In the genomic region with DNA sequence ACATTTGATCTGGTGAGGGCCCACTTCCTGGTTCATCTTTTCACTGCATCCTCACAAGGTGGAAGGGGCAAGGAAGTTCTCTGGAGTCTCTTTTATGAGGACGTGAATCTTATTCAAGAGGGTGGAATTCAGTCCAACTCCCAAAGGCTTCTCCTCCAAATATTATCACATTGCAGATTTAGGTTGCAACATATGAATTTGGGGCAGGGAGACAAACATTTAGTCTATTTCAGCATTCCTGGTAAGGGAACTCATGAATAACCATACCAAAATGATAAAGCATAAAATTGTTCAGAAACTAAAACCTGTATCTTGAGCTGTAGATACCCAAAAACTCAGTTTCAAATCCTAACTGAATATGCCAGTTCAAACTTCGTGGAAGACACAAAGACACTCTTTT, we compare ENCODE assay signal across 30 cellular contexts.
"Had no signal": no experiment of that assay in that cellular context is flagged by ENCODE, and none has a peak within 500 bp of the region (broad histone marks: within the 10 kb centered on the region; RNA-seq: fewer than 3 reads in every experiment).

No MANE protein-coding gene starts in this region.

- H3K4me3 Mint-ChIP-seq: mesothelial cell of epicardium; naive B cell; natural killer cell; nephron progenitor cell; neural progenitor cell; stimulated activated naive B cell treated with anti-CD40 and anti-IgM and Interleukin-4, amounts not matched to agents 10 μg/mL and 1 μg/mL and 100 μg/mL, for 72 hours had no signal

- H3K4me1 Mint-ChIP-seq: mesothelial cell of epicardium; naive B cell; natural killer cell; neural progenitor cell; stimulated activated naive B cell treated with anti-CD40 and anti-IgM and Interleukin-4, amounts not matched to agents 10 μg/mL and 1 μg/mL and 100 μg/mL, for 72 hours had no signal

- H3K27me3 Mint-ChIP-seq: naive B cell had no signal

- H3K9me3 ChIP-seq: left ventricle myocardium inferior, neutrophil, ovary, stomach, testis, thyroid gland, transverse colon, upper lobe of left lung had no signal

- H3K9me3 Mint-ChIP-seq: nephron progenitor cell had no signal

- H3K27me3 ChIP-seq: hepatocyte, neural progenitor cell, neutrophil, ovary, stomach, testis, thyroid gland, transverse colon, upper lobe of left lung had no signal

- DNase-seq: islet precursor cell; left ventricle myocardium inferior; mesendoderm; naive B cell; natural killer cell; nephron progenitor cell; occipital lobe; ovary; retina; right cardiac atrium; stimulated activated CD4-positive, alpha-beta T cell treated with anti-CD3 and anti-CD28 coated beads, Interleukin-12 subunit alpha, Interleukin-12 subunit beta, amount 100 ng/mL, for 4 hours; stimulated activated CD4-positive, alpha-beta T cell treated with anti-CD3 and anti-CD28 coated beads, Interleukin-15, amount 100 ng/mL, for 24 hours; stimulated activated CD4-positive, alpha-beta T cell treated with anti-CD3 and anti-CD28 coated beads, Interleukin-2, amount 100 ng/mL, for 24 hours; stimulated activated CD4-positive, alpha-beta T cell treated with anti-CD3 and anti-CD28 coated beads, Interleukin-4, amount 100 ng/mL, for 1 hour; stimulated activated naive B cell treated with anti-CD40 and anti-IgM and Interleukin-4, amounts not matched to agents 10 μg/mL and 1 μg/mL and 100 μg/mL, for 72 hours; stimulated activated naive CD8-positive, alpha-beta T cell treated with anti-CD3 and anti-CD28 coated beads, Interleukin-15, Interleukin-2, amounts not matched to agents 100 U/mL and 50 U/mL, for 24 hours; stomach; testis; thyroid gland; transverse colon; upper lobe of left lung had no signal

- ATAC-seq: natural killer cell; right cardiac atrium; sciatic nerve; stimulated activated naive B cell treated with anti-CD40 and anti-IgM and Interleukin-4, amounts not matched to agents 10 μg/mL and 1 μg/mL and 100 μg/mL, for 72 hours; stimulated activated naive CD8-positive, alpha-beta T cell treated with anti-CD3 and anti-CD28 coated beads, Interleukin-15, Interleukin-2, amounts not matched to agents 100 U/mL and 50 U/mL, for 24 hours had no signal

- H3K36me3 ChIP-seq: left ventricle myocardium inferior, neural progenitor cell, neutrophil, ovary, stomach, thyroid gland, transverse colon, upper lobe of left lung had no signal

- FAIRE-seq: urothelium cell line had no signal

- H3K36me3 Mint-ChIP-seq: mesothelial cell of epicardium; naive B cell; natural killer cell; neural progenitor cell; stimulated activated naive B cell treated with anti-CD40 and anti-IgM and Interleukin-4, amounts not matched to agents 10 μg/mL and 1 μg/mL and 100 μg/mL, for 72 hours had no signal

- H3K27ac Mint-ChIP-seq: mesothelial cell of epicardium; naive B cell; natural killer cell; nephron progenitor cell; progenitor cell of endocrine pancreas; stimulated activated naive B cell treated with anti-CD40 and anti-IgM and Interleukin-4, amounts not matched to agents 10 μg/mL and 1 μg/mL and 100 μg/mL, for 72 hours had no signal

- H3K27ac ChIP-seq: hepatocyte, left ventricle myocardium inferior, neural progenitor cell, neutrophil, ovary, skin epidermis, stomach, testis, thyroid gland, transverse colon, upper lobe of left lung had no signal

- H3K4me3 ChIP-seq: hepatocyte, left ventricle myocardium inferior, lung, neural progenitor cell, ovary, skin epidermis, stomach, testis, thyroid gland, transverse colon, upper lobe of left lung had no signal

- H3K4me1 ChIP-seq: left ventricle myocardium inferior, neural progenitor cell, stomach, testis, thyroid gland, transverse colon, upper lobe of left lung had no signal
